ENCODE assay signal across 14 cellular contexts in genomic region chr7:32659853-32660252, GRCh38.
DNase-seq lines count a peak whose midpoint lies in the region; ATAC-seq, FAIRE-seq and TF ChIP-seq lines count a peak whose summit lies in the region.
"Had no signal": no experiment of that assay in that cellular context is flagged by ENCODE, and none has a peak within 500 bp of the region (broad histone marks: within the 10 kb centered on the region; RNA-seq: fewer than 3 reads in every experiment).

No MANE protein-coding gene starts in this region.

- ATAC-seq in K562: no peak

- H3K4me1 ChIP-seq in K562 (replicated peaks in 1 of 2; ENCODE audit: control insufficient read depth in 2 of 2, insufficient read depth in 2 of 2, low read length in 2 of 2) (peaks cover 4 to 47% of the 10 kb centered on the region in 2 experiments), testis (no peaks in the 10 kb centered on the region)
- H3K4me1 ChIP-seq: Caco-2 had no signal

- no peak overlapping the region for H3K4me3 Mint-ChIP-seq in Calu3 (ENCODE audit: low read depth, unreplicated experiment)
- H3K4me3 Mint-ChIP-seq: CD8-positive, alpha-beta memory T cell had no signal

- TF ChIP-seq CTCF in Calu3 (IDR thresholded peaks at IDR 0.05; ENCODE audit: unreplicated experiment): no peak
- no peak for TF ChIP-seq CTCF in HL-60 (IDR thresholded peaks at IDR 0.05; ENCODE audit: insufficient read depth, low read length)
- TF ChIP-seq CTCF in K562 (IDR thresholded peaks at IDR 0.05 in 2 of 3, conservative IDR thresholded peaks at IDR 0.05 in 1 of 3; ENCODE audit: insufficient read depth in 2 of 3, low read depth in 1 of 3, low read length in 3 of 3): no peak
- TF ChIP-seq CTCF in testis (IDR thresholded peaks at IDR 0.05): no peak

- peak overlapping the region; percentile 94 for H3K27ac Mint-ChIP-seq in Calu3 (ENCODE audit: unreplicated experiment)
- H3K27ac Mint-ChIP-seq: CD8-positive, alpha-beta memory T cell had no signal

- BruUV-seq in Calu3 (replicated peaks; lab: Mats Ljungman, UMichigan) (no TSS peak), K562 (replicated peaks; lab: Mats Ljungman, UMichigan) (no TSS peak)

- FAIRE-seq in K562 (lab: Jason Lieb, UNC): no peak
- FAIRE-seq in HTR-8/SVneo (lab: Jason Lieb, UNC): no peak
- FAIRE-seq: GM18507 had no signal

- POLR2A ChIA-PET in K562 (lab: Yijun Ruan, JAX): interaction anchor here (0.6 to 0.8 kb wide), 4 partner anchors 12 to 894 kb away, joined by 3 to 4 read pairs (median 3); no protein-coding TSS in a partner anchor

- H3K4me2 ChIP-seq in K562 (ENCODE audit: insufficient read depth, low read length): no peak overlapping the region

- TF ChIP-seq RAD21 in K562 (CRISPR knock-in tag; conservative IDR thresholded peaks at IDR 0.05 in 1 of 2, IDR thresholded peaks at IDR 0.05 in 1 of 2): peak in 1 of 2 experiments; percentile 23; a peak in 1 of 4 replicates

- no peak for TF ChIP-seq EP300 in K562 (IDR thresholded peaks at IDR 0.05; ENCODE audit: low read length)

- TF ChIP-seq POLR2A in K562 (conservative IDR thresholded peaks at IDR 0.05) (no peak), testis (IDR thresholded peaks at IDR 0.05) (no peak)

- H2AFZ ChIP-seq in K562 (ENCODE audit: low read depth, low read length): no peak overlapping the region
- H2AFZ ChIP-seq: GM23248 had no signal

- H3K36me3 ChIP-seq in K562 (ENCODE audit: control insufficient read depth, insufficient read depth, low read length) (no peaks in the 10 kb centered on the region; the same call in 2 of the 3 replicates), testis (ENCODE audit: low read depth, missing control alignments) (no peaks in the 10 kb centered on the region)

- CTCF ChIA-PET in Calu3 (lab: Charles Lee): interaction anchor here (0.8 to 2.5 kb wide), 3 partner anchors 10 to 1215 kb away, joined by 3 to 15 read pairs (median 3); partner anchors contain the start of gene LSM5
- CTCF ChIA-PET in K562 (lab: Yijun Ruan, JAX; ENCODE audit: low intra/inter-chr PET ratio): no interaction called here

- H3K9me3 ChIP-seq in K562 (replicated peaks; ENCODE audit: control insufficient read depth, insufficient read depth, low read depth, low read length) (no peaks in the 10 kb centered on the region), testis (no peaks in the 10 kb centered on the region)
- H3K9me3 ChIP-seq: Caco-2 had no signal

- H3K27ac ChIP-seq in HL-60 (replicated peaks) (peak overlapping the region; percentile 68), K562 (ENCODE audit: extremely low read depth, low read depth, low read length) (no peak overlapping the region; the same call in 2 of the 3 replicates), testis (no peak overlapping the region)
- H3K27ac ChIP-seq: GM23248 had no signal

- H3K9ac ChIP-seq in K562 (ENCODE audit: insufficient read depth in 1 of 2, low read depth in 2 of 2, low read length in 2 of 2): no peak overlapping the region
- H3K9ac ChIP-seq: GM23248 had no signal

- intact Hi-C loops in Calu3 (cut with micrococcal nuclease; ENCODE audit: unreplicated experiment): loop anchor here (2.0 kb wide), 1 partner anchor 169 kb away; the partner anchor contains the start of gene LSM5
- intact Hi-C loops in K562 (cut with micrococcal nuclease): loop anchor here (10.0 kb wide), 1 partner anchor 165 kb away; the partner anchor contains the start of genes AVL9 and LSM5
- intact Hi-C loops in posterior vena cava (cut with DNase I): no loop called here
- intact Hi-C loops in testis (cut with DNase I; ENCODE audit: low total_unique reads): no loop called here

- no peaks in the 10 kb centered on the region for H3K9me3 Mint-ChIP-seq in Calu3 (ENCODE audit: low read depth, unreplicated experiment)
- H3K9me3 Mint-ChIP-seq: CD8-positive, alpha-beta memory T cell had no signal

- peaks cover 75% of the 10 kb centered on the region for H3K4me1 Mint-ChIP-seq in Calu3 (ENCODE audit: low read depth, unreplicated experiment)
- H3K4me1 Mint-ChIP-seq: CD8-positive, alpha-beta memory T cell had no signal

- no peak for DNase-seq in Calu3
- DNase-seq in HL-60 (ENCODE audit: low read depth in 1 of 2, low spot score in 1 of 2): peak; percentile 21 to 28
- DNase-seq in K562 (ENCODE audit: extremely low read depth in 1 of 4, low spot score in 3 of 4): peak in 1 of 4 experiments; percentile 40
- DNase-seq in posterior vena cava (ENCODE audit: low spot score): peak; percentile 64
- no peak for DNase-seq in HTR-8/SVneo (ENCODE audit: insufficient read length, low spot score)
- no peak for DNase-seq in activated T-cell treated with anti-CD3 and anti-CD28 coated beads, Interleukin-2, amount 50 U/mL, for 48 hours
- DNase-seq in testis: no peak
- DNase-seq: Caco-2; CD8-positive, alpha-beta memory T cell; DMS53; GF-D8; GM23248; H7 had no signal

- peaks cover 11% of the 10 kb centered on the region for H3K36me3 Mint-ChIP-seq in Calu3 (ENCODE audit: insufficient read depth, unreplicated experiment)

- H3K27me3 Mint-ChIP-seq in Calu3 (ENCODE audit: unreplicated experiment): no peaks in the 10 kb centered on the region

- in situ Hi-C loops in K562 (cut with MboI): no loop called here

- H3K9me1 ChIP-seq in K562 (ENCODE audit: control insufficient read depth, insufficient read depth, low read length): no peaks in the 10 kb centered on the region

- no peaks in the 10 kb centered on the region for H4K20me1 ChIP-seq in K562 (replicated peaks; ENCODE audit: control insufficient read depth, insufficient read depth, low read length)

- no peaks in the 10 kb centered on the region for H3K27me3 ChIP-seq in HL-60 (ENCODE audit: insufficient read depth, poor library complexity, severe bottlenecking)
- H3K27me3 ChIP-seq in K562 (ENCODE audit: control insufficient read depth in 2 of 2, insufficient read depth in 2 of 2, low read length in 2 of 2): no peaks in the 10 kb centered on the region
- no peaks in the 10 kb centered on the region for H3K27me3 ChIP-seq in testis

- 71% methylated on average over 9 of the region's 9 CpGs for WGBS in K562 (ENCODE audit: insufficient coverage, low coverage, missing lambda C conversion rate)
- 97% methylated on average over 9 of the region's 9 CpGs for WGBS in testis, 2 donors

- H3K4me3 ChIP-seq in HL-60 (replicated peaks; ENCODE audit: insufficient read depth, low read length): no peak overlapping the region
- no peak overlapping the region for H3K4me3 ChIP-seq in K562
- H3K4me3 ChIP-seq in testis: no peak overlapping the region
- H3K4me3 ChIP-seq: GM23248 had no signal

- H3K79me2 ChIP-seq in K562 (ENCODE audit: control insufficient read depth, insufficient read depth, low read length): peaks cover 2% of the 10 kb centered on the region; the same call in 1 of the 3 replicates

TF ChIP-seq in K562, 482 proteins besides CTCF, POLR2A, EP300 and RAD21 (continues in another document):
- TF ChIP-seq KLF1 (tag; IDR thresholded peaks at IDR 0.05) (no peak), CHAMP1 (IDR thresholded peaks at IDR 0.05) (peak; percentile 74), E2F1 (CRISPR knock-in tag; IDR thresholded peaks at IDR 0.05) (no peak), TEAD2 (tag; IDR thresholded peaks at IDR 0.05) (no peak), ATF3 (IDR thresholded peaks at IDR 0.05) (peak; percentile 49; the same call in 1 of the 2 replicates), ATF3 (CRISPR knock-in tag; conservative IDR thresholded peaks at IDR 0.05) (no peak), CBX3 (IDR thresholded peaks at IDR 0.05; ENCODE audit: borderline replicate concordance in 1 of 2, low read length in 2 of 2) (peak in 1 of 2 experiments; percentile 74; a peak in 1 of 3 replicates), KDM1A (IDR thresholded peaks at IDR 0.05) (0 out of 4 replicates have a peak, but pooled peaks of 1 of the 2 experiments have one; percentile 13)

Comparison
In these comparisons a context has a peak if more than half of its experiments do, and no peak if none do; other contexts are left out.
1. DNase-seq: peak in HL-60 (2 of 2) and posterior vena cava (single experiment); none in Calu3 (single experiment), HTR-8/SVneo (single experiment), activated T-cell treated with anti-CD3 and anti-CD28 coated beads, Interleukin-2, amount 50 U/mL, for 48 hours (0 of 2) and testis (single experiment).
2. intact Hi-C loops: an anchor here in Calu3 (2.0 kb wide) and K562 (10.0 kb wide); none called in posterior vena cava and testis.